8 cellular contexts compared by ENCODE assay signal in the genomic region with DNA sequence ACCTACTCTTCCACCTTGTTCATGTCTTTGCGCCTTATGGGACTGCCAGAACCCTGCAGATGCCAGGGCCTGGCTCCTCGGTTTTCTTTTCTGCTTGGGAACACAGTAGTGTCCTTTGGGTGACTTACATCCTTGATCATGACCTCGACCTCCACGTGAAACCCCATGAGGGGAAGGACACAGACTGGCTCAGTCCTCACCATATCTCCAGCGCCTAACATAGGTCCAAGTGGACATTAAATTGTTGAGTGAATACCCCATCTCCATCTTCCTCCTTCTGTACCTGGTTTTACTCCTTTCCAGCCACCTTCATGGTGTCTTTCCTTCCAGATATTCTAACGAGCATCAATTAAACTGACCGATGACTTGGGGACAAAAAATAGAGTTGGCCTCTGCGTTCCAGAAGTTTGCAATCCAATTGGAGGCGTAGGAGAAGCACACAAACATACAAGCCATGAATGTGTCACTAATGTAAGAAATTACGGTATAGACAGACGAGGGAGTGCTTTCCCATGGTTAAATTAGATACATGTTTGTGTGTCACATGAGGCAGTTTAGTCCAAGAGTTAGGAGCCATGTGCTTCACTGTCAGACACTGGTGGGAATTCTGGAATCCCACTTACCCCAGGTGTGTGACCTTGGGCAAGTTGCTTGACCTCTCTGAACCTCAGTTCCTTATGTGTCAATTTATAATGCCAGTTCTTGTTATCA. TPM values are rescaled to one million over a fixed set of nuclear protein-coding genes. Genes with fewer than 3 reads are reported as not detected.
A peak's percentile ranks its signal among the peaks of the same experiment; 100 is the strongest.
DNase-seq lines count a peak whose midpoint lies in the region; ATAC-seq and TF ChIP-seq lines count a peak whose summit lies in the region.

No MANE protein-coding gene starts in this region.

- peak overlapping the region; percentile 98 for H3K4me3 Mint-ChIP-seq in CD8-positive, alpha-beta T cell
- H3K4me3 Mint-ChIP-seq in effector memory CD8-positive, alpha-beta T cell: peak overlapping the region; percentile 80 to 90
- peak overlapping the region; percentile 98 for H3K4me3 Mint-ChIP-seq in neural crest cell

- no peaks in the 10 kb centered on the region for H3K27me3 ChIP-seq in CD8-positive, alpha-beta T cell (ENCODE audit: insufficient read depth, low read length)

- ATAC-seq in CD8-positive, alpha-beta T cell: no peak
- no peak for ATAC-seq in effector memory CD8-positive, alpha-beta T cell (replicated peaks)
- ATAC-seq in HG03439 (IDR thresholded peaks at IDR 0.05; ENCODE audit: unreplicated experiment) (no peak), GM19455 (IDR thresholded peaks at IDR 0.05; ENCODE audit: unreplicated experiment) (no peak)

- peaks cover 38% of the 10 kb centered on the region for H3K4me1 ChIP-seq in CD8-positive, alpha-beta T cell (ENCODE audit: insufficient read depth, low read length)

- TF ChIP-seq POLR2A in NB4 (IDR thresholded peaks at IDR 0.05; ENCODE audit: extremely low read depth, insufficient read length): no peak

- H3K27ac Mint-ChIP-seq in CD8-positive, alpha-beta T cell: peak overlapping the region; percentile 98
- H3K27ac Mint-ChIP-seq in effector memory CD8-positive, alpha-beta T cell: peak overlapping the region; percentile 94 to 98
- H3K27ac Mint-ChIP-seq in neural crest cell (ENCODE audit: unreplicated experiment): peak overlapping the region; percentile 88

- CTCF ChIA-PET in CD8-positive, alpha-beta T cell (lab: Charles Lee): interaction anchor here (1.1 to 1.6 kb wide), 2 partner anchors 111 to 176 kb away, joined by 4 read pairs; no protein-coding TSS in a partner anchor

- no peaks in the 10 kb centered on the region for H3K9me3 ChIP-seq in CD8-positive, alpha-beta T cell (ENCODE audit: low read length)

- H3K27ac ChIP-seq in CD8-positive, alpha-beta T cell (ENCODE audit: low read depth, low read length): peak overlapping the region; percentile 92

- intact Hi-C loops in CD8-positive, alpha-beta T cell (cut with DNase I, micrococcal nuclease): loop anchor here (1.0 to 10.0 kb wide), 7 partner anchors 26 to 330 kb away; a partner anchor contains a TSS

- peak overlapping the region; percentile 93 for H3K4me3 ChIP-seq in CD8-positive, alpha-beta T cell (ENCODE audit: low read depth, low read length)
- peak overlapping the region; percentile 71 for H3K4me3 ChIP-seq in NB4 (ENCODE audit: low read depth, low read length)

- H3K27me3 Mint-ChIP-seq in CD8-positive, alpha-beta T cell (ENCODE audit: low read depth): no peaks in the 10 kb centered on the region
- H3K27me3 Mint-ChIP-seq in effector memory CD8-positive, alpha-beta T cell: no peaks in the 10 kb centered on the region
- H3K27me3 Mint-ChIP-seq in neural crest cell (ENCODE audit: low read depth): peaks cover 15% of the 10 kb centered on the region

- peaks cover 43% of the 10 kb centered on the region for H3K4me1 Mint-ChIP-seq in CD8-positive, alpha-beta T cell (ENCODE audit: low read depth)
- peaks cover 26 to 39% of the 10 kb centered on the region in 2 donors for H3K4me1 Mint-ChIP-seq in effector memory CD8-positive, alpha-beta T cell (ENCODE audit: low read depth in 2 of 2)
- H3K4me1 Mint-ChIP-seq in neural crest cell: peaks cover 19% of the 10 kb centered on the region

- DNase-seq in CD8-positive, alpha-beta T cell: no peak
- no peak for DNase-seq in NB4 (ENCODE audit: low read depth)
- no peak for DNase-seq in effector memory CD8-positive, alpha-beta T cell
- DNase-seq in neural crest cell (ENCODE audit: low read depth, low spot score): no peak
- DNase-seq in NCI-H2196 (lab: John Stamatoyannopoulos, UW; ENCODE audit: unreplicated experiment): no peak
- no peak for DNase-seq in NCI-H774 (lab: John Stamatoyannopoulos, UW)

- no peaks in the 10 kb centered on the region for H3K36me3 ChIP-seq in CD8-positive, alpha-beta T cell (ENCODE audit: insufficient read depth, low read length)

- H3K36me3 Mint-ChIP-seq in CD8-positive, alpha-beta T cell: peaks cover 12% of the 10 kb centered on the region
- peaks cover 32% of the 10 kb centered on the region for H3K36me3 Mint-ChIP-seq in effector memory CD8-positive, alpha-beta T cell (ENCODE audit: insufficient read depth)
- H3K36me3 Mint-ChIP-seq in neural crest cell (ENCODE audit: low read depth): no peaks in the 10 kb centered on the region

- POLR2A ChIA-PET in CD8-positive, alpha-beta T cell (lab: Charles Lee): interaction anchor here (0.6 to 2.0 kb wide), 4 partner anchors 16 to 57 kb away, joined by 3 to 8 read pairs (median 4); no protein-coding TSS in a partner anchor

- no peaks in the 10 kb centered on the region for H3K9me3 Mint-ChIP-seq in CD8-positive, alpha-beta T cell
- no peaks in the 10 kb centered on the region for H3K9me3 Mint-ChIP-seq in effector memory CD8-positive, alpha-beta T cell
- no peaks in the 10 kb centered on the region for H3K9me3 Mint-ChIP-seq in neural crest cell

- TF ChIP-seq CTCF in CD8-positive, alpha-beta T cell (IDR thresholded peaks at IDR 0.05): no peak
- TF ChIP-seq CTCF in NB4 (IDR thresholded peaks at IDR 0.05; ENCODE audit: low read depth, low read length): no peak
- TF ChIP-seq CTCF in neural crest cell (conservative IDR thresholded peaks at IDR 0.05): no peak

RNA-seq across cellular contexts. Expression of a gene that starts 0.9 kb away (rescaled TPM):
- 100 to 1,000 TPM; 275 to 296 TPM for total RNA-seq in CD8-positive, alpha-beta T cell
- 57.4 and 60.9 TPM in 2 replicates for total RNA-seq in neural crest cell
